In genomic region chr19:19514881-19515763, GRCh38 we compare ENCODE assay signal across 1 cellular context.
TF ChIP-seq lines count a peak whose summit lies in the region.

Gene TSSK6, minus strand, starts transcription at chr19:19515548. Its CDS starts 121 bp downstream, at chr19:19515427.

TF ChIP-seq in H1, 55 proteins besides CTCF, POLR2A, EP300 and RAD21 (continued from another document):
- no peak for TF ChIP-seq CHD7 (IDR thresholded peaks at IDR 0.05; ENCODE audit: insufficient replicate concordance, low read length)
